Comparison of ENCODE assay signal across 24 cellular contexts in the genomic region with DNA sequence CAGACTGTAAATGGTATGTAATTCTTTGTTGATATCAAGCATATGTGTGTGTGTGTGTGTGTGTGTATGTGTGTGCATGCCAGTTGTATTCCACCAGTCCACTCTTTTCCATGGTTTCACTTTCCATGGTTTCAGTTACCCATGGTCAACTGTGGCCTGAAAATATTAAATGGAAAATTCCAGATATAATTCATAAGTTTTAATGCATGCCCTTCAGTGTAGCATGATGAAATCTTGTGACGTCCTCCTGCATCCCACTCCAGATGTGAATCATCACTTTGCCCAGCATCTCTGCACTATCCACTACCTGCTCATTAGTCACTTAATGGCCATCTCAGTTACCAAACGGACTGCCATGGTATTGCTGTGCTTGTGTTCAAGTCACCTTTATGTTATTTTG.
A peak's percentile ranks its signal among the peaks of the same experiment; 100 is the strongest.
DNase-seq lines count a peak whose midpoint lies in the region; ATAC-seq, FAIRE-seq and TF ChIP-seq lines count a peak whose summit lies in the region.
"Had no signal": no experiment of that assay in that cellular context is flagged by ENCODE, and none has a peak within 500 bp of the region (broad histone marks: within the 10 kb centered on the region; RNA-seq: fewer than 3 reads in every experiment).

No MANE protein-coding gene starts in this region.

- no peaks in the 10 kb centered on the region for H3K36me3 ChIP-seq in astrocyte (ENCODE audit: insufficient read depth, low read length)
- H3K36me3 ChIP-seq in neural progenitor cell: no peaks in the 10 kb centered on the region
- H3K36me3 ChIP-seq: esophagus muscularis mucosa, thyroid gland had no signal

- no peak for FAIRE-seq in astrocyte (lab: Jason Lieb, UNC)
- FAIRE-seq: GM12891, islet of Langerhans, small intestine had no signal

- H3K4me3 ChIP-seq in astrocyte (ENCODE audit: insufficient read depth, low read depth, low read length): no peak overlapping the region
- no peak overlapping the region for H3K4me3 ChIP-seq in neural progenitor cell
- H3K4me3 ChIP-seq: esophagus muscularis mucosa, PC-9, thyroid gland had no signal

- H3K4me2 ChIP-seq in astrocyte (ENCODE audit: low read length) (no peak overlapping the region), neural progenitor cell (no peak overlapping the region)
- H3K4me2 ChIP-seq: PC-9 had no signal

- ATAC-seq in left lobe of liver (no peak), Right ventricle myocardium superior (ENCODE audit: poor library complexity) (no peak)
- ATAC-seq: stimulated activated naive B cell treated with anti-CD40 and anti-IgM and Interleukin-4, amounts not matched to agents 10 μg/mL and 1 μg/mL and 100 μg/mL, for 72 hours had no signal

- H3K27ac ChIP-seq in astrocyte (ENCODE audit: low read depth, low read length): no peak overlapping the region
- no peak overlapping the region for H3K27ac ChIP-seq in neural progenitor cell
- H3K27ac ChIP-seq: esophagus muscularis mucosa, PC-9, thyroid gland had no signal

- DNase-seq in HCEC 1CT (peak; percentile 46), astrocyte (ENCODE audit: low read depth) (no peak), fibroblast of the conjunctiva (ENCODE audit: low read depth) (peak; percentile 42), stromal cell of bone marrow (ENCODE audit: low read depth) (peak; percentile 13), neural progenitor cell (ENCODE audit: low spot score) (no peak), left lobe of liver (ENCODE audit: low spot score) (no peak), Right ventricle myocardium superior (no peak)
- DNase-seq: activated CD4-positive, alpha-beta T cell treated with anti-CD3 and anti-CD28 coated beads for 4 hours; activated naive CD4-positive, alpha-beta T cell treated with Interleukin-2 at 50 U/mL for 16 hours; activated T-cell treated with anti-CD3 and anti-CD28 coated beads, Interleukin-2, amount 50 U/mL, for 48 hours; amygdala; effector memory CD4-positive, alpha-beta T cell; hippocampal formation; NCI-H1417 treated with DMSO at 0.1 percent for 48 hours; NCI-H446 treated with DMSO at 0.1 percent for 48 hours; PC-9; small intestine; stimulated activated naive B cell treated with anti-CD40 and anti-IgM and Interleukin-4, amounts not matched to agents 10 μg/mL and 1 μg/mL and 100 μg/mL, for 72 hours; thyroid gland had no signal

- H3K9me3 Mint-ChIP-seq in astrocyte (ENCODE audit: unreplicated experiment) (peaks cover 6% of the 10 kb centered on the region), neural progenitor cell (peaks cover 16% of the 10 kb centered on the region)

- H3K9me3 ChIP-seq in astrocyte (ENCODE audit: insufficient read depth, low read depth, low read length) (no peaks in the 10 kb centered on the region), neural progenitor cell (ENCODE audit: low read depth) (peaks cover 15% of the 10 kb centered on the region)
- H3K9me3 ChIP-seq: esophagus muscularis mucosa, thyroid gland had no signal

- H4K20me1 ChIP-seq in astrocyte (ENCODE audit: insufficient read depth, low read length): no peaks in the 10 kb centered on the region
- H4K20me1 ChIP-seq in neural progenitor cell (ENCODE audit: low read depth): no peaks in the 10 kb centered on the region

- no peaks in the 10 kb centered on the region for H3K4me1 ChIP-seq in astrocyte (ENCODE audit: insufficient read depth, low read length)
- no peaks in the 10 kb centered on the region for H3K4me1 ChIP-seq in neural progenitor cell
- H3K4me1 ChIP-seq: thyroid gland had no signal

- no peaks in the 10 kb centered on the region for H3F3A ChIP-seq in neural progenitor cell (ENCODE audit: low read depth)

- H2AFZ ChIP-seq in astrocyte (ENCODE audit: low read depth, low read length) (no peak overlapping the region), neural progenitor cell (replicated peaks) (no peak overlapping the region)
- H2AFZ ChIP-seq: PC-9 had no signal

- H3K9ac ChIP-seq in astrocyte (ENCODE audit: low read length) (no peak overlapping the region), neural progenitor cell (no peak overlapping the region)

- peak overlapping the region; percentile 21 for H3K27ac Mint-ChIP-seq in astrocyte (ENCODE audit: unreplicated experiment)
- H3K27ac Mint-ChIP-seq in neural progenitor cell: no peak overlapping the region
- H3K27ac Mint-ChIP-seq: B cell; stimulated activated naive B cell treated with anti-CD40 and anti-IgM and Interleukin-4, amounts not matched to agents 10 μg/mL and 1 μg/mL and 100 μg/mL, for 72 hours; T-helper 1 cell treated with Interleukin-12 subunit alpha and Interleukin-12 subunit beta and Interleukin-4 antibody, amounts not matched to agents 30 μg/mL and 1 μg/mL, for 36 hours had no signal

- TF ChIP-seq CTCF in astrocyte (IDR thresholded peaks at IDR 0.05; ENCODE audit: insufficient read depth, low read depth, low read length) (no peak), neural progenitor cell (IDR thresholded peaks at IDR 0.05) (no peak)

- no peaks in the 10 kb centered on the region for H3K79me2 ChIP-seq in astrocyte (ENCODE audit: insufficient read depth, low read length)
- H3K79me2 ChIP-seq in neural progenitor cell (ENCODE audit: low read depth): no peaks in the 10 kb centered on the region

- H3K4me1 Mint-ChIP-seq in astrocyte (ENCODE audit: low read depth, unreplicated experiment): no peaks in the 10 kb centered on the region
- no peaks in the 10 kb centered on the region for H3K4me1 Mint-ChIP-seq in neural progenitor cell
- H3K4me1 Mint-ChIP-seq: B cell had no signal

- H3K36me3 Mint-ChIP-seq in astrocyte (ENCODE audit: low read depth, unreplicated experiment) (peaks cover 15% of the 10 kb centered on the region), neural progenitor cell (no peaks in the 10 kb centered on the region)

- intact Hi-C loops in Right ventricle myocardium superior (cut with DNase I): no loop called here

- H3K27me3 ChIP-seq in astrocyte (ENCODE audit: insufficient read depth, low read length) (no peaks in the 10 kb centered on the region), neural progenitor cell (no peaks in the 10 kb centered on the region)
- H3K27me3 ChIP-seq: esophagus muscularis mucosa, thyroid gland had no signal

- no peak overlapping the region for H3K4me3 Mint-ChIP-seq in astrocyte (ENCODE audit: unreplicated experiment)
- no peak overlapping the region for H3K4me3 Mint-ChIP-seq in neural progenitor cell
- H3K4me3 Mint-ChIP-seq: B cell; stimulated activated naive B cell treated with anti-CD40 and anti-IgM and Interleukin-4, amounts not matched to agents 10 μg/mL and 1 μg/mL and 100 μg/mL, for 72 hours; T-helper 1 cell treated with Interleukin-12 subunit alpha and Interleukin-12 subunit beta and Interleukin-4 antibody, amounts not matched to agents 30 μg/mL and 1 μg/mL, for 36 hours had no signal

- H3K27me3 Mint-ChIP-seq in astrocyte (ENCODE audit: low read depth, unreplicated experiment) (no peaks in the 10 kb centered on the region), neural progenitor cell (ENCODE audit: insufficient read depth, low read depth) (no peaks in the 10 kb centered on the region)
- H3K27me3 Mint-ChIP-seq: B cell; stimulated activated naive B cell treated with anti-CD40 and anti-IgM and Interleukin-4, amounts not matched to agents 10 μg/mL and 1 μg/mL and 100 μg/mL, for 72 hours had no signal

Comparison
In these comparisons a context has a peak if more than half of its experiments do, and no peak if none do; other contexts are left out.
1. DNase-seq: peak in HCEC 1CT (single experiment), fibroblast of the conjunctiva (single experiment) and stromal cell of bone marrow (single experiment); none in astrocyte (single experiment), neural progenitor cell (single experiment), left lobe of liver (single experiment) and Right ventricle myocardium superior (single experiment).